Comparison of ENCODE assay signal across 22 cellular contexts in genomic region chr5:87845734-87846133, GRCh38.
DNase-seq lines count a peak whose midpoint lies in the region; ATAC-seq, FAIRE-seq and TF ChIP-seq lines count a peak whose summit lies in the region.
"Had no signal": no experiment of that assay in that cellular context is flagged by ENCODE, and none has a peak within 500 bp of the region (broad histone marks: within the 10 kb centered on the region; RNA-seq: fewer than 3 reads in every experiment).

No MANE protein-coding gene starts in this region.

- no peak for TF ChIP-seq POLR2A in HCT116 (IDR thresholded peaks at IDR 0.05; ENCODE audit: borderline replicate concordance, extremely low read depth, insufficient read depth, insufficient read length)

- H3K4me3 Mint-ChIP-seq in activated CD4-positive, alpha-beta memory T cell treated with anti-CD3 and anti-CD28 coated beads for 36 hours = no peak overlapping the region
- no peak overlapping the region for H3K4me3 Mint-ChIP-seq in activated naive CD8-positive, alpha-beta T cell treated with anti-CD3 and anti-CD28 coated beads, Interleukin-2, amount 50 U/mL, for 24 hours

- POLR2A ChIA-PET in HCT116 (lab: Charles Lee) = no interaction called here
- POLR2A ChIA-PET in activated CD4-positive, alpha-beta memory T cell treated with anti-CD3 and anti-CD28 coated beads for 36 hours (lab: Charles Lee) = no interaction called here

- TF ChIP-seq RAD21 in HCT116 (IDR thresholded peaks at IDR 0.05; ENCODE audit: low read depth) = no peak

- H3K4me3 ChIP-seq in HCT116 (replicated peaks in 1 of 2; ENCODE audit: low read depth in 1 of 2, low read length in 2 of 2) (no peak overlapping the region), SJCRH30 (no peak overlapping the region)
- H3K4me3 ChIP-seq: A549 had no signal

- H3K36me3 Mint-ChIP-seq in activated CD4-positive, alpha-beta memory T cell treated with anti-CD3 and anti-CD28 coated beads for 36 hours = no peaks in the 10 kb centered on the region
- no peaks in the 10 kb centered on the region for H3K36me3 Mint-ChIP-seq in activated naive CD8-positive, alpha-beta T cell treated with anti-CD3 and anti-CD28 coated beads, Interleukin-2, amount 50 U/mL, for 24 hours (ENCODE audit: low read depth)

- H3K9me3 Mint-ChIP-seq in activated CD4-positive, alpha-beta memory T cell treated with anti-CD3 and anti-CD28 coated beads for 36 hours = peaks cover 2% of the 10 kb centered on the region
- H3K9me3 Mint-ChIP-seq in activated naive CD8-positive, alpha-beta T cell treated with anti-CD3 and anti-CD28 coated beads, Interleukin-2, amount 50 U/mL, for 24 hours = no peaks in the 10 kb centered on the region

- no peak for ATAC-seq in HCT116
- ATAC-seq in activated naive CD8-positive, alpha-beta T cell treated with anti-CD3 and anti-CD28 coated beads, Interleukin-2, amount 50 U/mL, for 24 hours = no peak
- ATAC-seq: A549, SK-N-SH treated with all-trans-retinoic acid at 6 μM for 48 hours had no signal

- RAD21 ChIA-PET in HCT116 (lab: Charles Lee; ENCODE audit: low non-redundant PET in 1 of 2, low total read pairs in 2 of 2, uncharacterized antibody in 2 of 2, unreplicated experiment in 2 of 2) = no interaction called here

- no peak overlapping the region for H3K4me2 ChIP-seq in HCT116 (ENCODE audit: low read length)
- H3K4me2 ChIP-seq: A549, KMS-11 had no signal

- H3K79me2 ChIP-seq in HCT116 (ENCODE audit: insufficient read depth, low read length) = no peaks in the 10 kb centered on the region

- H3K4me1 ChIP-seq in HCT116 (ENCODE audit: control insufficient read depth in 1 of 2, insufficient read depth in 2 of 2, low read length in 2 of 2) (no peaks in the 10 kb centered on the region), SJCRH30 (peaks cover 41% of the 10 kb centered on the region)
- H3K4me1 ChIP-seq: A549, BE2C had no signal

- TF ChIP-seq CTCF in HCT116 (IDR thresholded peaks at IDR 0.05 in 2 of 3, conservative IDR thresholded peaks at IDR 0.05 in 1 of 3; ENCODE audit: borderline replicate concordance in 1 of 3, insufficient read depth in 1 of 3, low read depth in 2 of 3, low read length in 2 of 3) = no peak

- H4K20me1 ChIP-seq in HCT116 (ENCODE audit: insufficient read depth) = no peaks in the 10 kb centered on the region

- intact Hi-C loops in HCT116 (cut with micrococcal nuclease) = no loop called here
- intact Hi-C loops in activated CD4-positive, alpha-beta memory T cell treated with anti-CD3 and anti-CD28 coated beads for 36 hours (cut with micrococcal nuclease) = no loop called here

- no peak overlapping the region for H3K9ac ChIP-seq in HCT116 (ENCODE audit: low read length)
- H3K9ac ChIP-seq: KMS-11 had no signal

- no TSS peak for BruUV-seq in HCT116 (replicated peaks; lab: Mats Ljungman, UMichigan)

- H3K9me3 ChIP-seq in HCT116 (ENCODE audit: control insufficient read depth in 1 of 2, insufficient read depth in 1 of 2, low read depth in 1 of 2, low read length in 2 of 2) (no peaks in the 10 kb centered on the region), SJCRH30 (replicated peaks) (no peaks in the 10 kb centered on the region)
- H3K9me3 ChIP-seq: A549, BE2C had no signal

- no peaks in the 10 kb centered on the region for H3K9me2 ChIP-seq in HCT116 (ENCODE audit: insufficient read depth)

- no peaks in the 10 kb centered on the region for H3K4me1 Mint-ChIP-seq in activated CD4-positive, alpha-beta memory T cell treated with anti-CD3 and anti-CD28 coated beads for 36 hours (ENCODE audit: low read depth)
- no peaks in the 10 kb centered on the region for H3K4me1 Mint-ChIP-seq in activated naive CD8-positive, alpha-beta T cell treated with anti-CD3 and anti-CD28 coated beads, Interleukin-2, amount 50 U/mL, for 24 hours

- H3K27ac Mint-ChIP-seq in activated CD4-positive, alpha-beta memory T cell treated with anti-CD3 and anti-CD28 coated beads for 36 hours = no peak overlapping the region
- H3K27ac Mint-ChIP-seq in activated naive CD8-positive, alpha-beta T cell treated with anti-CD3 and anti-CD28 coated beads, Interleukin-2, amount 50 U/mL, for 24 hours = no peak overlapping the region

- H3K27me3 Mint-ChIP-seq in activated CD4-positive, alpha-beta memory T cell treated with anti-CD3 and anti-CD28 coated beads for 36 hours = no peaks in the 10 kb centered on the region
- H3K27me3 Mint-ChIP-seq in activated naive CD8-positive, alpha-beta T cell treated with anti-CD3 and anti-CD28 coated beads, Interleukin-2, amount 50 U/mL, for 24 hours = no peaks in the 10 kb centered on the region

- H3K27me3 ChIP-seq in HCT116 (ENCODE audit: insufficient read depth, low read length) (no peaks in the 10 kb centered on the region), SJCRH30 (no peaks in the 10 kb centered on the region)
- H3K27me3 ChIP-seq: BE2C had no signal

- no peak for DNase-seq in HCT116 (ENCODE audit: low read depth, low spot score)
- peak in 1 of 2 experiments; percentile 69 for DNase-seq in SJCRH30
- peak; percentile 21 for DNase-seq in foreskin melanocyte
- DNase-seq in urothelium cell line (ENCODE audit: low spot score) = peak; percentile 10
- no peak for DNase-seq in activated CD4-positive, alpha-beta memory T cell treated with anti-CD3 and anti-CD28 coated beads for 36 hours
- DNase-seq in NCI-H1417 (lab: John Stamatoyannopoulos, UW) = no peak
- no peak for DNase-seq in activated naive CD8-positive, alpha-beta T cell treated with anti-CD3 and anti-CD28 coated beads, Interleukin-2, amount 50 U/mL, for 24 hours
- DNase-seq: BE2C, EL, GF-D8, GOT3, HCEC 1CT, IMR-90, NCI-H1417 treated with DMSO at 0.1 percent for 48 hours, NCI-H187 treated with DMSO at 0.1 percent for 48 hours, NCI-H2107, NCI-H748 treated with DMSO at 0.1 percent for 48 hours, SIG-M5 had no signal

- H3K36me3 ChIP-seq in HCT116 (ENCODE audit: control insufficient read depth in 1 of 2, insufficient read depth in 2 of 2, low read length in 2 of 2) (no peaks in the 10 kb centered on the region), SJCRH30 (no peaks in the 10 kb centered on the region)
- H3K36me3 ChIP-seq: BE2C had no signal

- peak overlapping the region; percentile 60 for H2AFZ ChIP-seq in HCT116 (ENCODE audit: low read depth, low read length, poor library complexity, severe bottlenecking)

- no peak overlapping the region for H3K27ac ChIP-seq in HCT116 (ENCODE audit: low read depth, low read length)
- peak overlapping the region; percentile 33 for H3K27ac ChIP-seq in SJCRH30
- H3K27ac ChIP-seq: A549, KMS-11 had no signal

- no peak for FAIRE-seq in urothelium cell line (lab: Jason Lieb, UNC)
- FAIRE-seq: A549, GM19239 had no signal

- CTCF ChIA-PET in HCT116 (lab: Charles Lee) = no interaction called here
- CTCF ChIA-PET in activated CD4-positive, alpha-beta memory T cell treated with anti-CD3 and anti-CD28 coated beads for 36 hours (lab: Charles Lee) = no interaction called here

TF ChIP-seq in HCT116, 20 proteins besides CTCF, POLR2A, EP300 and RAD21:
- TF ChIP-seq FOSL1 (IDR thresholded peaks at IDR 0.05; ENCODE audit: low read depth) (no peak), ZNF274 (IDR thresholded peaks at IDR 0.05; ENCODE audit: low read depth, low read length) (no peak)

Comparison
In these comparisons a context has a peak if more than half of its experiments do, and no peak if none do; other contexts are left out.
1. DNase-seq: peak in foreskin melanocyte (single experiment) and urothelium cell line (single experiment); none in HCT116 (single experiment), activated CD4-positive, alpha-beta memory T cell treated with anti-CD3 and anti-CD28 coated beads for 36 hours (single experiment), NCI-H1417 (0 of 3) and activated naive CD8-positive, alpha-beta T cell treated with anti-CD3 and anti-CD28 coated beads, Interleukin-2, amount 50 U/mL, for 24 hours (single experiment).